Comparison of ENCODE assay signal across 9 cellular contexts in the genomic region with DNA sequence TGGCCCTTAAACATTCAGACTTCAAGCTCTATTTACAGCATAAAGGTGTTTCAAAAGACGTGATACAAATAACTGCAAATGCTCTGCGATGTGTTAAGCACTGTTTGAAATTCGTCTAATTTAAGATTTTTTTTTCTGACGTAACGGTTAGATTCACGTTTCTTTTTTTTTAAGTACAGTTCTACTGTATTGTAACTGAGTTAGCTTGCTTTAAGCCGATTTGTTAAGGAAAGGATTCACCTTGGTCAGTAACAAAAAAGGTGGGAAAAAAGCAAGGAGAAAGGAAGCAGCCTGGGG. TPM values are rescaled to one million over a fixed set of nuclear protein-coding genes. Genes with fewer than 3 reads are reported as not detected.
DNase-seq lines count a peak whose midpoint lies in the region; ATAC-seq and TF ChIP-seq lines count a peak whose summit lies in the region.
"Had no signal": no experiment of that assay in that cellular context is flagged by ENCODE, and none has a peak within 500 bp of the region (broad histone marks: within the 10 kb centered on the region; RNA-seq: fewer than 3 reads in every experiment).

No MANE protein-coding gene starts in this region.

- H3K27ac ChIP-seq in AG04450 (ENCODE audit: low read depth, low read length) (no peak overlapping the region), HUES48 (ENCODE audit: low read depth, low read length) (no peak overlapping the region), cingulate gyrus (ENCODE audit: low read depth, low read length) (peak overlapping the region; percentile 70)

- DNase-seq in AG04450 (ENCODE audit: low read depth, low spot score) (no peak), AG08396 (ENCODE audit: low spot score) (no peak), HCEC 1CT (no peak)
- DNase-seq in naive thymus-derived CD8-positive, alpha-beta T cell: no peak

- peaks cover 4 to 31% (median 20%) of the 10 kb centered on the region in 4 donors for H3K4me1 Mint-ChIP-seq in naive thymus-derived CD8-positive, alpha-beta T cell

- H3K27me3 ChIP-seq in AG04450 (ENCODE audit: control insufficient read depth, insufficient read depth, low read length) (peaks cover 37% of the 10 kb centered on the region), HUES48 (ENCODE audit: control insufficient read depth, insufficient read depth, low read length) (peaks cover 65% of the 10 kb centered on the region)

- no peaks in the 10 kb centered on the region; the same call in 1 of the 2 replicates for H3K4me1 ChIP-seq in HUES48 (ENCODE audit: control insufficient read depth, insufficient read depth, low read length)

- ATAC-seq in naive thymus-derived CD8-positive, alpha-beta T cell: no peak
- ATAC-seq in HG03097 (IDR thresholded peaks at IDR 0.05; ENCODE audit: low FRiP score, unreplicated experiment) (no peak), GM18858 (IDR thresholded peaks at IDR 0.05; ENCODE audit: unreplicated experiment) (no peak)

- no peaks in the 10 kb centered on the region for H3K36me3 ChIP-seq in HUES48 (ENCODE audit: control insufficient read depth, insufficient read depth, low read length)

- H3K27me3 Mint-ChIP-seq in naive thymus-derived CD8-positive, alpha-beta T cell: peaks cover 10 to 16% (median 15%) of the 10 kb centered on the region in 5 donors

- no peaks in the 10 kb centered on the region for H3K36me3 Mint-ChIP-seq in naive thymus-derived CD8-positive, alpha-beta T cell

- POLR2A ChIA-PET in AG04450 (lab: Yijun Ruan, JAX): no interaction called here
- POLR2A ChIA-PET in naive thymus-derived CD8-positive, alpha-beta T cell (lab: Charles Lee): interaction anchor here (0.6 kb wide), 1 partner anchor 19 kb away, joined by 3 read pairs; no protein-coding TSS in a partner anchor

- H3K4me3 ChIP-seq in AG04450 (ENCODE audit: low read depth, low read length) (peak overlapping the region; percentile 66), HUES48 (ENCODE audit: low read depth, low read length) (peak overlapping the region; percentile 59)

- peak overlapping the region; percentile 62 for H3K9ac ChIP-seq in HUES48 (ENCODE audit: low read depth, low read length)

- peak overlapping the region; percentile 78 to 92 (median 90) for H3K4me3 Mint-ChIP-seq in naive thymus-derived CD8-positive, alpha-beta T cell

- peaks cover 4% of the 10 kb centered on the region; the same call in 1 of the 2 replicates for H3K9me3 ChIP-seq in AG04450 (ENCODE audit: control insufficient read depth, insufficient read depth, low read length)
- no peaks in the 10 kb centered on the region for H3K9me3 ChIP-seq in HUES48 (ENCODE audit: control insufficient read depth, insufficient read depth, low read length)

- no peaks in the 10 kb centered on the region for H3K9me3 Mint-ChIP-seq in naive thymus-derived CD8-positive, alpha-beta T cell

- H3K27ac Mint-ChIP-seq in naive thymus-derived CD8-positive, alpha-beta T cell: peak overlapping the region in 4 of 10 donors; percentile 22 to 92 (median 54)

- TF ChIP-seq CTCF in AG04450 (IDR thresholded peaks at IDR 0.05; ENCODE audit: low read depth, low read length): no peak

- CTCF ChIA-PET in AG04450 (lab: Charles Lee): interaction anchor here (0.6 to 1.3 kb wide), 9 partner anchors 13 to 481 kb away, joined by 3 to 5 read pairs (median 4); no protein-coding TSS in a partner anchor

RNA-seq across cellular contexts. Expression of gene MAPT, which starts 0.7 kb away (rescaled TPM):
- polyA plus RNA-seq in AG04450 (2011; rRNA removed): 0.21 and 0.27 TPM in 2 replicates
- 0.17 and 0.18 TPM in 2 replicates for polyA minus RNA-seq in AG04450 (2011; rRNA and poly(A)+ RNA removed)
- total RNA-seq in naive thymus-derived CD8-positive, alpha-beta T cell: under 1 TPM; 0.69 to 0.86 TPM
- under 1 TPM; 0.14 to 0.33 (median 0.21) TPM for polyA plus RNA-seq in naive thymus-derived CD8-positive, alpha-beta T cell

RNA-seq across cellular contexts. Expression of gene SPPL2C, which starts 49.0 kb away (rescaled TPM):
- not detected in 2 replicates for polyA plus RNA-seq in AG04450 (2011; rRNA removed)
- not detected in 2 replicates for polyA minus RNA-seq in AG04450 (2011; rRNA and poly(A)+ RNA removed)
- not detected for total RNA-seq in naive thymus-derived CD8-positive, alpha-beta T cell
- polyA plus RNA-seq in naive thymus-derived CD8-positive, alpha-beta T cell: not detected
- total RNA-seq: RPMI7951 had no signal
